8 cellular contexts compared by ENCODE assay signal in the genomic region with DNA sequence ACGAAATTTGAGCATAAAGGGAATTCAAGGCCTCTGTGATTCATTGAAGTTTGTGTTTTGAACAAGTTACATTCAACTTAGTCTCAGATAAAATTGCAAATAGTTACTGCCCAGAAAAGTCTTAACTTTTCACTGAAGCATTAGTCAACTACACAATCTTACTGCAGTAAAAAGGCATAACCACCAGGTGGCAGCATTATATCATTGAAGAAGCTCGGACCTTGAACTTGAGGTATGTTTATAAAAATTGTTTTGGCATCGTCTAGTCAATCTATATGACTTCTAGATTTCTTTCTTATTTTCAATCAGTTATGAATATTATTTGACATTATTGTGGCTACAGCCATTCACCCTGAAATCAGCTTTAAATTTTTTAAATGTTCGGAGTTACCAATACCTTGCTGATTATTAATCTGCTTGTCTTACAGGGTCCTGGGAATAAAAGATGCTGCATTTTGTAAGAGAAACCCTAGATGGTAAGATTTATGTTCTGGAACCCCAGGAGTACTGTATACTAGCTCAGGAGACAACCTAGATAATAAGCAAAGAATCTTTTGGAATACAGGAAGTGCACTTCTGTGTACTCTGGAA.
DNase-seq lines count a peak whose midpoint lies in the region; ATAC-seq and TF ChIP-seq lines count a peak whose summit lies in the region.

No MANE protein-coding gene starts in this region.

- H3K4me3 ChIP-seq in CD4-positive, alpha-beta memory T cell (ENCODE audit: low read length in 2 of 2): no peak overlapping the region
- no peak overlapping the region for H3K4me3 ChIP-seq in brain microvascular endothelial cell (ENCODE audit: low read depth, low read length)

- CTCF ChIA-PET in CD4-positive, alpha-beta memory T cell (lab: Charles Lee; ENCODE audit: partially characterized antibody): interaction anchor here (0.7 to 4.5 kb wide), 20 partner anchors 9 to 262 kb away, joined by 3 to 145 read pairs (median 4); partner anchors contain the start of genes ALDH7A1 and PHAX

- no peaks in the 10 kb centered on the region for H3K9me3 Mint-ChIP-seq in CD4-positive, alpha-beta memory T cell

- POLR2A ChIA-PET in CD4-positive, alpha-beta memory T cell (lab: Charles Lee; ENCODE audit: partially characterized antibody): interaction anchor here (1.5 kb wide), 1 partner anchor 9 kb away, joined by 3 read pairs; no protein-coding TSS in a partner anchor

- H3K27ac ChIP-seq in CD4-positive, alpha-beta memory T cell (ENCODE audit: low read depth, low read length): no peak overlapping the region
- no peak overlapping the region for H3K27ac ChIP-seq in brain microvascular endothelial cell

- H3K36me3 Mint-ChIP-seq in CD4-positive, alpha-beta memory T cell: no peaks in the 10 kb centered on the region

- in situ Hi-C loops in brain microvascular endothelial cell (cut with HindIII; ENCODE audit: low pct_ligation_motif_present, low sequenced_read_pairs): no loop called here

- no peak overlapping the region for H3K27ac Mint-ChIP-seq in CD4-positive, alpha-beta memory T cell

- H3K4me1 ChIP-seq in CD4-positive, alpha-beta memory T cell (ENCODE audit: insufficient read depth, low read length): no peaks in the 10 kb centered on the region

- peak; percentile 56 for TF ChIP-seq CTCF in brain microvascular endothelial cell (IDR thresholded peaks at IDR 0.05; ENCODE audit: low read depth, low read length, missing control alignments)

- intact Hi-C loops in CD4-positive, alpha-beta memory T cell (cut with micrococcal nuclease): loop anchor here (1.0 to 5.0 kb wide), 5 partner anchors 15 to 443 kb away; no protein-coding TSS in a partner anchor

- no peaks in the 10 kb centered on the region for H3K36me3 ChIP-seq in CD4-positive, alpha-beta memory T cell (ENCODE audit: insufficient read depth, low read length)
- H3K36me3 ChIP-seq in brain microvascular endothelial cell (replicated peaks): no peaks in the 10 kb centered on the region

- H3K27me3 ChIP-seq in CD4-positive, alpha-beta memory T cell (ENCODE audit: insufficient read depth, low read length): no peaks in the 10 kb centered on the region
- H3K27me3 ChIP-seq in brain microvascular endothelial cell (replicated peaks): no peaks in the 10 kb centered on the region

- H3K4me1 Mint-ChIP-seq in CD4-positive, alpha-beta memory T cell: no peaks in the 10 kb centered on the region

- H3K4me3 Mint-ChIP-seq in CD4-positive, alpha-beta memory T cell: no peak overlapping the region

- peaks cover 9 to 21% of the 10 kb centered on the region in 2 donors for H3K27me3 Mint-ChIP-seq in CD4-positive, alpha-beta memory T cell

- peak; percentile 56 to 66 (median 58) for DNase-seq in CD4-positive, alpha-beta memory T cell
- DNase-seq in HuH-7 (ENCODE audit: low spot score) (peak; percentile 12), SHP77 (lab: John Stamatoyannopoulos, UW) (peak; percentile 26 to 57), brain microvascular endothelial cell (peak; percentile 60), iris pigment epithelial cell (ENCODE audit: low read depth) (peak; percentile 64)
- DNase-seq in stimulated activated CD4-positive, alpha-beta T cell treated with anti-CD3 and anti-CD28 coated beads, TNF-alpha, amount 100 ng/mL, for 48 hours (ENCODE audit: low read depth in 3 of 3): peak in 2 of 3 donors; percentile 24 to 42

- no peaks in the 10 kb centered on the region for H3K9me3 ChIP-seq in CD4-positive, alpha-beta memory T cell (ENCODE audit: control insufficient read depth in 1 of 2, low read length in 2 of 2)

- ATAC-seq in GM18858 (IDR thresholded peaks at IDR 0.05; ENCODE audit: unreplicated experiment): peak; percentile 64
- no peak for ATAC-seq in GM19328 (IDR thresholded peaks at IDR 0.05; ENCODE audit: unreplicated experiment)

Comparison
In these comparisons a context has a peak if more than half of its experiments do, and no peak if none do; other contexts are left out.
1. DNase-seq: peak in every context shown above with its lines; median percentile 64 in iris pigment epithelial cell; 60 in brain microvascular endothelial cell; 58 in CD4-positive, alpha-beta memory T cell; 42 in SHP77; 33 in stimulated activated CD4-positive, alpha-beta T cell treated with anti-CD3 and anti-CD28 coated beads, TNF-alpha, amount 100 ng/mL, for 48 hours; 12 in HuH-7.